Comparison of ENCODE assay signal across 13 cellular contexts in genomic region chr1:202106340-202107284, GRCh38. TPM values are rescaled to one million over a fixed set of nuclear protein-coding genes. Genes with fewer than 3 reads are reported as not detected.
DNase-seq lines count a peak whose midpoint lies in the region; ATAC-seq, FAIRE-seq and TF ChIP-seq lines count a peak whose summit lies in the region.
"Had no signal": no experiment of that assay in that cellular context is flagged by ENCODE, and none has a peak within 500 bp of the region (broad histone marks: within the 10 kb centered on the region; RNA-seq: fewer than 3 reads in every experiment).

No MANE protein-coding gene starts in this region.

- 27 to 30% methylated on average over 10 to 11 of the region's 11 CpGs for WGBS in pancreas, 2 donors

- intact Hi-C loops in pancreas (cut with DNase I) = loop anchor here in 1 of 3 donors (5.0 kb wide), 2 partner anchors 59 to 94 kb away; partner anchors contain the start of gene ELF3

- ATAC-seq in foreskin keratinocyte (peak; percentile 55), pancreas (peak; percentile 46 to 54 (median 50)), HG03025 (IDR thresholded peaks at IDR 0.05; ENCODE audit: low FRiP score, unreplicated experiment) (no peak), HG03196 (IDR thresholded peaks at IDR 0.05; ENCODE audit: unreplicated experiment) (no peak)

- H3K27me3 ChIP-seq in foreskin keratinocyte (no peaks in the 10 kb centered on the region), pancreas (no peaks in the 10 kb centered on the region)

- no peaks in the 10 kb centered on the region for H3K36me3 ChIP-seq in pancreas

- DNase-seq in ELR (ENCODE audit: low read depth) (peak; percentile 24), NCI-H226 (peak; percentile 57), foreskin keratinocyte (peak in 1 of 2 donors; percentile 15), pancreas (peak; percentile 73 to 87 (median 82))
- no peak for DNase-seq in activated naive CD4-positive, alpha-beta T cell treated with anti-CD3 and anti-CD28 coated beads, Interleukin-2, amount 50 U/mL, for 16 hours
- DNase-seq in activated effector memory CD4-positive, alpha-beta T cell treated with Interleukin-2 at 50 U/mL for 16 hours = no peak
- DNase-seq: activated naive CD4-positive, alpha-beta T cell treated with anti-CD3 and anti-CD28 coated beads for 36 hours; GDM1; NCI-H524 treated with DMSO at 0.1 percent for 48 hours had no signal

- H3K9me3 ChIP-seq in pancreas = no peaks in the 10 kb centered on the region

- peaks cover 10% of the 10 kb centered on the region for H3K4me1 ChIP-seq in foreskin keratinocyte
- peaks cover 31 to 42% (median 36%) of the 10 kb centered on the region in 3 donors for H3K4me1 ChIP-seq in pancreas

- TF ChIP-seq CTCF in foreskin keratinocyte (conservative IDR thresholded peaks at IDR 0.05) = no peak
- TF ChIP-seq CTCF in pancreas (IDR thresholded peaks at IDR 0.05) = no peak

- H3K4me3 ChIP-seq in pancreas = no peak overlapping the region

- FAIRE-seq in pancreas (lab: Jason Lieb, UNC) = no peak
- FAIRE-seq: endothelial cell of umbilical vein had no signal

- peak overlapping the region; percentile 72 for H3K27ac ChIP-seq in foreskin keratinocyte
- peak overlapping the region; percentile 95 to 99 (median 98) for H3K27ac ChIP-seq in pancreas

RNA-seq across cellular contexts. Expression of gene GPR37L1, which starts 16.1 kb away (rescaled TPM):
- total RNA-seq in foreskin keratinocyte = 0.03 TPM in 1 of 2 replicates, not detected in the other
- polyA plus RNA-seq in foreskin keratinocyte = 0.01 and 0.02 TPM in 2 replicates
- under 1 TPM in 4 of 6 donors, not detected in 2; 0.03 to 0.25 (median 0.07) TPM for total RNA-seq in pancreas
- polyA plus RNA-seq in pancreas = under 1 TPM; 0.02 to 0.11 TPM
- total RNA-seq: activated naive CD4-positive, alpha-beta T cell treated with anti-CD3 and anti-CD28 coated beads for 36 hours; endothelial cell of umbilical vein; mesenteric fat pad had no signal
- polyA plus RNA-seq: endothelial cell of umbilical vein had no signal

RNA-seq across cellular contexts. Expression of gene ARL8A, which starts 37.9 kb away (rescaled TPM):
- total RNA-seq in foreskin keratinocyte (21.9 and 26.0 TPM in 2 replicates), pancreas (10 to 100 TPM; 17.9 to 30.4 (median 24.8) TPM)
- polyA plus RNA-seq in foreskin keratinocyte (28.7 and 28.8 TPM in 2 replicates), pancreas (10 to 100 TPM; 14.8 to 20.5 TPM)

RNA-seq across cellular contexts. Expression of gene PTPN7, which starts 53.8 kb away (rescaled TPM):
- total RNA-seq in foreskin keratinocyte = not detected in 2 replicates
- polyA plus RNA-seq in foreskin keratinocyte = not detected in 2 replicates
- total RNA-seq in pancreas = 1 to 10 TPM in 4 of 6 donors, under 1 TPM in 2; 0.23 to 2.9 (median 1.0) TPM
- polyA plus RNA-seq in pancreas = 1 to 10 TPM in 1 of 2 donors, under 1 TPM in 1; 0.61 to 1.2 TPM

Comparison
In these comparisons a context has a peak if more than half of its experiments do, and no peak if none do; other contexts are left out.
1. DNase-seq: peak in ELR (single experiment), NCI-H226 (single experiment) and pancreas (6 of 6); none in activated naive CD4-positive, alpha-beta T cell treated with anti-CD3 and anti-CD28 coated beads, Interleukin-2, amount 50 U/mL, for 16 hours (single experiment) and activated effector memory CD4-positive, alpha-beta T cell treated with Interleukin-2 at 50 U/mL for 16 hours (single experiment).
2. ATAC-seq: peak in foreskin keratinocyte (single experiment) and pancreas (4 of 4); none in HG03025 (single experiment) and HG03196 (single experiment).